ENCODE assay signal across 21 cellular contexts in genomic region chr17:34725740-34726139, GRCh38.
"Had no signal": no experiment of that assay in that cellular context is flagged by ENCODE, and none has a peak within 500 bp of the region (broad histone marks: within the 10 kb centered on the region; RNA-seq: fewer than 3 reads in every experiment).

No MANE protein-coding gene starts in this region.

- H3K4me3 Mint-ChIP-seq: activated naive CD8-positive, alpha-beta T cell treated with anti-CD3 and anti-CD28 coated beads for 36 hours; activated T-cell treated with anti-CD3 and anti-CD28 coated beads, Interleukin-2, amount 50 U/mL, for 24 hours; nephron progenitor cell; stimulated activated memory B cell treated with anti-CD40 and anti-IgM and Interleukin-4, amounts not matched to agents 10 μg/mL and 1 μg/mL and 100 μg/mL, for 72 hours had no signal

- H3K4me1 Mint-ChIP-seq: activated naive CD8-positive, alpha-beta T cell treated with anti-CD3 and anti-CD28 coated beads for 36 hours; stimulated activated memory B cell treated with anti-CD40 and anti-IgM and Interleukin-4, amounts not matched to agents 10 μg/mL and 1 μg/mL and 100 μg/mL, for 72 hours had no signal

- DNase-seq: activated CD4-positive, alpha-beta T cell treated with anti-CD3 and anti-CD28 coated beads for 1 hour; activated CD8-positive, alpha-beta memory T cell treated with anti-CD3 and anti-CD28 coated beads, Interleukin-2, amount 50 U/mL, for 4 hours; activated naive CD4-positive, alpha-beta T cell; activated naive CD8-positive, alpha-beta T cell treated with anti-CD3 and anti-CD28 coated beads for 36 hours; activated T-cell treated with anti-CD3 and anti-CD28 coated beads, Interleukin-2, amount 50 U/mL, for 24 hours; central memory CD4-positive, alpha-beta T cell; dorsolateral prefrontal cortex; heart left ventricle; left cardiac atrium; mucosa of descending colon; nephron progenitor cell; posterior cingulate gyrus; small intestine; stimulated activated CD4-positive, alpha-beta T cell treated with anti-CD3 and anti-CD28 coated beads, Interleukin-2, amount 100 ng/mL, for 24 hours; stomach had no signal

- H3K4me3 ChIP-seq: dorsolateral prefrontal cortex, gastroesophageal sphincter, heart left ventricle, mucosa of descending colon, stomach, suprapubic skin, tibial nerve, vagina had no signal

- H3K27me3 ChIP-seq: tibial nerve, vagina had no signal

- H3K9me3 Mint-ChIP-seq: activated naive CD8-positive, alpha-beta T cell treated with anti-CD3 and anti-CD28 coated beads for 36 hours; activated T-cell treated with anti-CD3 and anti-CD28 coated beads, Interleukin-2, amount 50 U/mL, for 24 hours; activated T-helper 2 cell treated with anti-CD3 and anti-CD28 coated beads, Interferon-gamma antibody, Interleukin-2, Interleukin-4, amounts not matched to agents 10 μg/mL and 5 μg/mL and 100 μg/mL, durations not matched to agents 14 hours and 24 hours and 36 hours; nephron progenitor cell; stimulated activated memory B cell treated with anti-CD40 and anti-IgM and Interleukin-4, amounts not matched to agents 10 μg/mL and 1 μg/mL and 100 μg/mL, for 72 hours had no signal

- H3K9me3 ChIP-seq: gastroesophageal sphincter, heart left ventricle, mucosa of descending colon, stomach, suprapubic skin, tibial nerve, vagina had no signal

- H3K27ac Mint-ChIP-seq: activated naive CD8-positive, alpha-beta T cell treated with anti-CD3 and anti-CD28 coated beads for 36 hours; activated T-cell treated with anti-CD3 and anti-CD28 coated beads, Interleukin-2, amount 50 U/mL, for 24 hours; activated T-helper 2 cell treated with anti-CD3 and anti-CD28 coated beads, Interferon-gamma antibody, Interleukin-2, Interleukin-4, amounts not matched to agents 10 μg/mL and 5 μg/mL and 100 μg/mL, durations not matched to agents 14 hours and 24 hours and 36 hours; nephron progenitor cell; stimulated activated memory B cell treated with anti-CD40 and anti-IgM and Interleukin-4, amounts not matched to agents 10 μg/mL and 1 μg/mL and 100 μg/mL, for 72 hours had no signal

- H3K36me3 Mint-ChIP-seq: activated naive CD8-positive, alpha-beta T cell treated with anti-CD3 and anti-CD28 coated beads for 36 hours; stimulated activated memory B cell treated with anti-CD40 and anti-IgM and Interleukin-4, amounts not matched to agents 10 μg/mL and 1 μg/mL and 100 μg/mL, for 72 hours had no signal

- H3K4me1 ChIP-seq: gastroesophageal sphincter, heart left ventricle, stomach, suprapubic skin, tibial nerve, vagina had no signal

- H3K36me3 ChIP-seq: gastroesophageal sphincter, heart left ventricle, stomach, suprapubic skin, tibial nerve, vagina had no signal

- H3K27ac ChIP-seq: dorsolateral prefrontal cortex, gastroesophageal sphincter, heart left ventricle, stomach, suprapubic skin, tibial nerve, vagina had no signal

- H3K27me3 Mint-ChIP-seq: activated naive CD8-positive, alpha-beta T cell treated with anti-CD3 and anti-CD28 coated beads for 36 hours had no signal
